Comparison of ENCODE assay signal across 19 cellular contexts in genomic region chr7:92806496-92806895, GRCh38. TPM values are rescaled to one million over a fixed set of nuclear protein-coding genes. Genes with fewer than 3 reads are reported as not detected.
DNase-seq lines count a peak whose midpoint lies in the region; ATAC-seq, FAIRE-seq and TF ChIP-seq lines count a peak whose summit lies in the region.
"Had no signal": no experiment of that assay in that cellular context is flagged by ENCODE, and none has a peak within 500 bp of the region (broad histone marks: within the 10 kb centered on the region; RNA-seq: fewer than 3 reads in every experiment).

No MANE protein-coding gene starts in this region.

- no peak overlapping the region for H3K14ac ChIP-seq in IMR-90 (replicated peaks; ENCODE audit: low read depth, low read length)

- H3K4me1 Mint-ChIP-seq in activated CD4-positive, alpha-beta memory T cell treated with anti-CD3 and anti-CD28 coated beads for 36 hours (ENCODE audit: low read depth): peaks cover 60% of the 10 kb centered on the region
- peaks cover 75% of the 10 kb centered on the region for H3K4me1 Mint-ChIP-seq in activated CD4-positive, alpha-beta memory T cell treated with anti-CD3 and anti-CD28 coated beads, Interleukin-2, amount 10 ng/mL, durations not matched to agents 7 days and 5 days

- no TSS peak for BruUV-seq in IMR-90 (replicated peaks; lab: Mats Ljungman, UMichigan)

- TF ChIP-seq POLR2A in IMR-90 (IDR thresholded peaks at IDR 0.05; ENCODE audit: low read depth, low read length): no peak

- no peak overlapping the region for H3K18ac ChIP-seq in IMR-90 (ENCODE audit: low read depth, low read length)

- H2AK5ac ChIP-seq in IMR-90 (ENCODE audit: low read depth, low read length): no peak overlapping the region

- DNase-seq in activated CD4-positive, alpha-beta memory T cell treated with anti-CD3 and anti-CD28 coated beads for 36 hours: no peak
- DNase-seq in activated CD4-positive, alpha-beta memory T cell treated with anti-CD3 and anti-CD28 coated beads, Interleukin-2, amount 10 ng/mL, durations not matched to agents 7 days and 5 days: no peak
- DNase-seq in IMR-90 (no peak), bronchial epithelial cell (ENCODE audit: low read depth) (peak; percentile 95), left colon (no peak), pons (ENCODE audit: low spot score) (no peak), right cardiac atrium (no peak)
- no peak for DNase-seq in stimulated activated naive CD8-positive, alpha-beta T cell treated with anti-CD3 and anti-CD28 coated beads, Interleukin-15, Interleukin-2, amounts not matched to agents 100 U/mL and 50 U/mL, for 24 hours
- DNase-seq: CD8-positive, alpha-beta T cell; GF-D8; NCI-H1417 treated with DMSO at 0.1 percent for 48 hours; NCI-H2029; NCI-H510A treated with DMSO at 0.1 percent for 48 hours; SIG-M5 had no signal

- no peak overlapping the region for H3K23ac ChIP-seq in IMR-90 (ENCODE audit: low read depth, low read length)

- no peaks in the 10 kb centered on the region for H3K9me3 Mint-ChIP-seq in activated CD4-positive, alpha-beta memory T cell treated with anti-CD3 and anti-CD28 coated beads for 36 hours
- peaks cover 10% of the 10 kb centered on the region for H3K9me3 Mint-ChIP-seq in activated CD4-positive, alpha-beta memory T cell treated with anti-CD3 and anti-CD28 coated beads, Interleukin-2, amount 10 ng/mL, durations not matched to agents 7 days and 5 days
- H3K9me3 Mint-ChIP-seq: CD8-positive, alpha-beta T cell; GM23338 had no signal

- no peaks in the 10 kb centered on the region for H3K9me3 ChIP-seq in IMR-90 (ENCODE audit: control insufficient read depth, insufficient read depth, low read length)
- H3K9me3 ChIP-seq in right cardiac atrium (ENCODE audit: control insufficient read depth, low read length): no peaks in the 10 kb centered on the region
- H3K9me3 ChIP-seq: BLaER1 had no signal

- H4K5ac ChIP-seq in IMR-90 (ENCODE audit: low read depth, low read length): no peak overlapping the region

- H3K27me3 ChIP-seq in IMR-90 (ENCODE audit: control insufficient read depth, insufficient read depth, low read length) (no peaks in the 10 kb centered on the region), bronchial epithelial cell (ENCODE audit: control insufficient read depth, insufficient read depth, low read length) (no peaks in the 10 kb centered on the region), right cardiac atrium (ENCODE audit: control insufficient read depth, insufficient read depth) (no peaks in the 10 kb centered on the region)
- H3K27me3 ChIP-seq: BLaER1 had no signal

- H2BK20ac ChIP-seq in IMR-90 (ENCODE audit: low read depth, low read length): no peak overlapping the region

- no peak for FAIRE-seq in bronchial epithelial cell (lab: Jason Lieb, UNC)
- FAIRE-seq: D721Med, GM12891 had no signal

- CTCF ChIA-PET in activated CD4-positive, alpha-beta memory T cell treated with anti-CD3 and anti-CD28 coated beads for 36 hours (lab: Charles Lee): no interaction called here
- CTCF ChIA-PET in activated CD4-positive, alpha-beta memory T cell treated with anti-CD3 and anti-CD28 coated beads, Interleukin-2, amount 10 ng/mL, durations not matched to agents 7 days and 5 days (lab: Charles Lee): no interaction called here
- CTCF ChIA-PET in IMR-90 (lab: Yijun Ruan, JAX): no interaction called here

- H3K9ac ChIP-seq in IMR-90 (ENCODE audit: low read depth, low read length): no peak overlapping the region
- H3K9ac ChIP-seq: BLaER1 had no signal

- H3K4me3 ChIP-seq in IMR-90 (ENCODE audit: insufficient read depth, low read depth, low read length) (no peak overlapping the region), bronchial epithelial cell (ENCODE audit: low read depth, low read length) (no peak overlapping the region), right cardiac atrium (ENCODE audit: low read length) (no peak overlapping the region)
- H3K4me3 ChIP-seq: BLaER1, GM23338 had no signal

- H4K91ac ChIP-seq in IMR-90 (ENCODE audit: insufficient read depth, low read depth, low read length): no peak overlapping the region

- no peak overlapping the region for H2BK120ac ChIP-seq in IMR-90 (ENCODE audit: low read depth, low read length)

- intact Hi-C loops in activated CD4-positive, alpha-beta memory T cell treated with anti-CD3 and anti-CD28 coated beads for 36 hours (cut with micrococcal nuclease): no loop called here
- intact Hi-C loops in IMR-90 (cut with micrococcal nuclease): no loop called here
- intact Hi-C loops in left colon (cut with DNase I, micrococcal nuclease): no loop called here
- intact Hi-C loops in right cardiac atrium (cut with DNase I): no loop called here

- H3K4me3 Mint-ChIP-seq in activated CD4-positive, alpha-beta memory T cell treated with anti-CD3 and anti-CD28 coated beads for 36 hours: no peak overlapping the region
- H3K4me3 Mint-ChIP-seq in activated CD4-positive, alpha-beta memory T cell treated with anti-CD3 and anti-CD28 coated beads, Interleukin-2, amount 10 ng/mL, durations not matched to agents 7 days and 5 days: no peak overlapping the region
- H3K4me3 Mint-ChIP-seq: CD8-positive, alpha-beta T cell; GM23338 had no signal

- no peak overlapping the region for H2AK9ac ChIP-seq in IMR-90 (replicated peaks; ENCODE audit: low read depth, low read length, poor library complexity)

- peaks cover 9% of the 10 kb centered on the region; the same call in 1 of the 2 replicates for H3K9me1 ChIP-seq in IMR-90 (ENCODE audit: insufficient read depth, low read length)

- peaks cover 33% of the 10 kb centered on the region for H3K36me3 Mint-ChIP-seq in activated CD4-positive, alpha-beta memory T cell treated with anti-CD3 and anti-CD28 coated beads for 36 hours
- H3K36me3 Mint-ChIP-seq in activated CD4-positive, alpha-beta memory T cell treated with anti-CD3 and anti-CD28 coated beads, Interleukin-2, amount 10 ng/mL, durations not matched to agents 7 days and 5 days (ENCODE audit: low read depth): peaks cover 53% of the 10 kb centered on the region
- H3K36me3 Mint-ChIP-seq: CD8-positive, alpha-beta T cell had no signal

- ATAC-seq in IMR-90 (ENCODE audit: low read depth): no peak
- ATAC-seq in left colon: peak; percentile 31
- ATAC-seq in right cardiac atrium: no peak
- ATAC-seq in stimulated activated naive CD8-positive, alpha-beta T cell treated with anti-CD3 and anti-CD28 coated beads, Interleukin-15, Interleukin-2, amounts not matched to agents 100 U/mL and 50 U/mL, for 24 hours: no peak
- ATAC-seq: CD8-positive, alpha-beta T cell; GM23338; HCT116 had no signal

- H3K36me3 ChIP-seq in IMR-90 (ENCODE audit: control insufficient read depth, insufficient read depth, low read length) (peaks cover 7% of the 10 kb centered on the region), bronchial epithelial cell (ENCODE audit: control insufficient read depth, insufficient read depth, low read length) (no peaks in the 10 kb centered on the region)

- no peak overlapping the region for H3K27ac ChIP-seq in IMR-90 (ENCODE audit: insufficient read depth, low read length)
- no peak overlapping the region for H3K27ac ChIP-seq in right cardiac atrium (ENCODE audit: low read length)
- H3K27ac ChIP-seq: BLaER1 had no signal

- H2BK15ac ChIP-seq in IMR-90 (ENCODE audit: low read depth, low read length): no peak overlapping the region

- no peak overlapping the region for H3K4ac ChIP-seq in IMR-90 (ENCODE audit: low read depth, low read length)

- H2BK5ac ChIP-seq in IMR-90 (ENCODE audit: low read depth, low read length, poor library complexity, severe bottlenecking): peak overlapping the region; percentile 21

- no peaks in the 10 kb centered on the region for H3K27me3 Mint-ChIP-seq in activated CD4-positive, alpha-beta memory T cell treated with anti-CD3 and anti-CD28 coated beads for 36 hours
- no peaks in the 10 kb centered on the region for H3K27me3 Mint-ChIP-seq in activated CD4-positive, alpha-beta memory T cell treated with anti-CD3 and anti-CD28 coated beads, Interleukin-2, amount 10 ng/mL, durations not matched to agents 7 days and 5 days

- H3K4me1 ChIP-seq in IMR-90 (ENCODE audit: control insufficient read depth, insufficient read depth, low read length) (peaks cover 4% of the 10 kb centered on the region; the same call in 1 of the 2 replicates), right cardiac atrium (ENCODE audit: control insufficient read depth, insufficient read depth, low read length) (no peaks in the 10 kb centered on the region)

- no peak for TF ChIP-seq RAD21 in IMR-90 (IDR thresholded peaks at IDR 0.05; ENCODE audit: low read length)

- H2AFZ ChIP-seq in IMR-90 (replicated peaks; ENCODE audit: low read length, poor library complexity): no peak overlapping the region
- H2AFZ ChIP-seq: GM23338 had no signal

- dilution Hi-C loops in IMR-90 (cut with HindIII; ENCODE audit: low sequenced_read_pairs, unreplicated experiment): no loop called here

- no peak overlapping the region for H3K4me2 ChIP-seq in IMR-90 (ENCODE audit: low read depth, low read length)
- H3K4me2 ChIP-seq: BLaER1, GM23338 had no signal

- POLR2A ChIA-PET in activated CD4-positive, alpha-beta memory T cell treated with anti-CD3 and anti-CD28 coated beads for 36 hours (lab: Charles Lee): no interaction called here
- POLR2A ChIA-PET in activated CD4-positive, alpha-beta memory T cell treated with anti-CD3 and anti-CD28 coated beads, Interleukin-2, amount 10 ng/mL, durations not matched to agents 7 days and 5 days (lab: Charles Lee): no interaction called here
- POLR2A ChIA-PET in IMR-90 (lab: Charles Lee; ENCODE audit: unreplicated experiment): no interaction called here

- H4K8ac ChIP-seq in IMR-90 (ENCODE audit: low read depth in 2 of 2, low read length in 2 of 2): no peak overlapping the region

- TF ChIP-seq CTCF in IMR-90 (conservative IDR thresholded peaks at IDR 0.05; ENCODE audit: low read depth, low read length) (no peak), bronchial epithelial cell (IDR thresholded peaks at IDR 0.05; ENCODE audit: insufficient read depth, low read length, severe bottlenecking) (no peak)

- H4K20me1 ChIP-seq in IMR-90 (ENCODE audit: insufficient read depth, low read length): peaks cover 65% of the 10 kb centered on the region; the same call in 1 of the 2 replicates

- peaks cover 22 to 67% of the 10 kb centered on the region in 2 experiments; a peak in 3 of 4 replicates for H3K79me1 ChIP-seq in IMR-90 (ENCODE audit: low read depth in 1 of 2, low read length in 2 of 2)

- 94% methylated on average over 2 of the region's 6 CpGs; no CpG with 5 or more reads in 1 of the 2 experiments for WGBS in IMR-90 (ENCODE audit: extremely low coverage in 2 of 2, insufficient read length in 1 of 2), 2 experiments
- WGBS in right cardiac atrium: 92% methylated on average over 6 of the region's 6 CpGs

- peak overlapping the region; percentile 53 for H3K27ac Mint-ChIP-seq in activated CD4-positive, alpha-beta memory T cell treated with anti-CD3 and anti-CD28 coated beads for 36 hours
- H3K27ac Mint-ChIP-seq in activated CD4-positive, alpha-beta memory T cell treated with anti-CD3 and anti-CD28 coated beads, Interleukin-2, amount 10 ng/mL, durations not matched to agents 7 days and 5 days: no peak overlapping the region
- H3K27ac Mint-ChIP-seq: CD8-positive, alpha-beta T cell; GM23338 had no signal

- H3K56ac ChIP-seq in IMR-90 (ENCODE audit: extremely low read depth, insufficient read depth, low read length): no peak overlapping the region

- in situ Hi-C loops in IMR-90 (cut with MboI; ENCODE audit: low sequenced_read_pairs): no loop called here

RNA-seq across cellular contexts. Expression of gene CDK6, which starts 29.9 kb away (rescaled TPM):
- 100 to 1,000 TPM; 131 to 132 TPM for total RNA-seq in activated CD4-positive, alpha-beta memory T cell treated with anti-CD3 and anti-CD28 coated beads for 36 hours
- total RNA-seq in activated CD4-positive, alpha-beta memory T cell treated with anti-CD3 and anti-CD28 coated beads, Interleukin-2, amount 10 ng/mL, durations not matched to agents 7 days and 5 days: 100 to 1,000 TPM; 105 TPM
- 131 and 195 TPM in 2 replicates for total RNA-seq in IMR-90 (2012; rRNA removed)
- polyA plus RNA-seq in IMR-90 (2012; rRNA removed): 21.5 and 22.2 TPM in 2 replicates
- polyA plus RNA-seq in IMR-90 (2012; cell fraction: cytosol; rRNA removed): 13.8 and 26.3 TPM in 2 replicates
- 36.7 and 50.1 TPM in 2 replicates for polyA plus RNA-seq in IMR-90 (2012; cell fraction: nucleus; rRNA removed; ENCODE audit: low replicate concordance)
- total RNA-seq in bronchial epithelial cell: 52.9 and 68.0 TPM in 2 replicates
- total RNA-seq in left colon: 10 to 100 TPM; 27.2 to 35.5 TPM
- total RNA-seq in right cardiac atrium: 1 to 10 TPM; 8.7 to 9.7 (median 9.2) TPM
- polyA plus RNA-seq in right cardiac atrium: 1.8 TPM
